ENCODE assay signal across 1 cellular context in the genomic region with DNA sequence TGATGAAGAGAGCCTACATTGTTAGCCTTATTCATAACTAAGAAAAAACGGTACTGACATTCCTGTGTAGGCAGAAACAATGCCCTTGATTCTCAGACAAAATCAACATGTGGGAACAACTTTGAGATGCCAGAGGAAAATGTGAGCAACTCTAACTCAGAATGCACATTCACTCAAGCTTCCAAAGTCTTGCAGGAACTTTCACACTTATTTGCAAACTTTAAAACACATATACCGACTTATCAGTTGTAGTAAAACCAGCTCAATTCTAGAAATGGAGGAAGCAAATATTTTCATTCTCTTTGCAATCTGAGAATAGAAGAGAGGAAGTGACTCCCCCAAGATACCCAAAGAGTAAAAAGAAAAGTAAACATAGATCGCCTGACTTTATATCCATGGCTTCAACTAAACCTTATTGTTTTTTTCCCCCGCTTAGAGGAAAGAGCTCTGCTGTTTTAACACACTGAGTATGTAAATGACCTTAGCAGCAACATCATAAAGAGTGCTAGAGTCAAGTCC.
TF ChIP-seq lines count a peak whose summit lies in the region.

No MANE protein-coding gene starts in this region.

TF ChIP-seq in IMR-90, 13 proteins besides CTCF, POLR2A, EP300 and RAD21 (continued from another document):
- TF ChIP-seq, protein P1, sequence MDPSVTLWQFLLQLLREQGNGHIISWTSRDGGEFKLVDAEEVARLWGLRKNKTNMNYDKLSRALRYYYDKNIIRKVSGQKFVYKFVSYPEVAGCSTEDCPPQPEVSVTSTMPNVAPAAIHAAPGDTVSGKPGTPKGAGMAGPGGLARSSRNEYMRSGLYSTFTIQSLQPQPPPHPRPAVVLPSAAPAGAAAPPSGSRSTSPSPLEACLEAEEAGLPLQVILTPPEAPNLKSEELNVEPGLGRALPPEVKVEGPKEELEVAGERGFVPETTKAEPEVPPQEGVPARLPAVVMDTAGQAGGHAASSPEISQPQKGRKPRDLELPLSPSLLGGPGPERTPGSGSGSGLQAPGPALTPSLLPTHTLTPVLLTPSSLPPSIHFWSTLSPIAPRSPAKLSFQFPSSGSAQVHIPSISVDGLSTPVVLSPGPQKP (IDR thresholded peaks at IDR 0.05; ENCODE audit: borderline replicate concordance, low read depth, low read length): no peak
- TF ChIP-seq CHD1 (IDR thresholded peaks at IDR 0.05; ENCODE audit: low read depth, low read length): no peak
- TF ChIP-seq BHLHE40 (IDR thresholded peaks at IDR 0.05; ENCODE audit: low read depth, low read length): no peak
- no peak for TF ChIP-seq NFE2L2 (IDR thresholded peaks at IDR 0.05; ENCODE audit: low read depth, low read length)
- no peak for TF ChIP-seq FOS (IDR thresholded peaks at IDR 0.05; ENCODE audit: low read depth, low read length)
- TF ChIP-seq SMC3 (IDR thresholded peaks at IDR 0.05; ENCODE audit: low read depth, low read length): no peak
- no peak for TF ChIP-seq CEBPB (IDR thresholded peaks at IDR 0.05; ENCODE audit: low read depth, low read length)
- no peak for TF ChIP-seq RCOR1 (IDR thresholded peaks at IDR 0.05; ENCODE audit: insufficient replicate concordance, low read length)
- no peak for TF ChIP-seq RFX5 (IDR thresholded peaks at IDR 0.05; ENCODE audit: low read depth, low read length)
- TF ChIP-seq MXI1 (IDR thresholded peaks at IDR 0.05; ENCODE audit: borderline replicate concordance, low read depth, low read length): no peak
- TF ChIP-seq MAFK (IDR thresholded peaks at IDR 0.05; ENCODE audit: low read depth, low read length): no peak
- no peak for TF ChIP-seq MAZ (IDR thresholded peaks at IDR 0.05; ENCODE audit: borderline replicate concordance, low read depth, low read length)
